9 cellular contexts compared by ENCODE assay signal in the genomic region with DNA sequence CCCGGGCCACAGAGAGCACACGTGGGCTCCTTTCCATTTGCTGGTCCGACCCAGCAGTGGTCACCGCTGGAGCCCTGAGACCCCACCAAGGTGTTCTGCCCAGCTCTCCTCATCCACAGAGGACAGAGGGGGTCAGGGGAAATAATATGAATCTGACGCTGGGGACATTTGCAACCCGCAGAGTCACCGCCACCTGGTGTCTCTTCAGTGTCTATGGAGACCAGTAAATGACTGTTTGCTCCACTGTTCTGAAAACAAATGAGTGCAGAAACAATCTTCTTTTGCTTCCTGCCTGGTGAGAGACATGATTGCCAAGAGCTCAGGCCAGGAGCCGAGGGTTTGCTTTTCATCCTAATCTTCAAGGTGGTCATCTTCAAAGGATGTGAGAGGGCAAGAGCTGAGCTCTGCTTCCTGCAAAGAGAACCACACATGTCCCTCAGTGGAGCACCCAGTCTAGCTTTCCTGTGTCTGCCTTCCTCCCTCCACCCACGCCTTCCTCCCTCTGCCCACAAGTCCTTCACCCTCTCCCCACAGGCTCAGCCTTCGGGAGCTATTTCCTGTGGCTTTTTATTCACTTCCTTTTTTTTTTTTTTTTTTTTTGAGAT. TPM values are rescaled to one million over a fixed set of nuclear protein-coding genes. Genes with fewer than 3 reads are reported as not detected.
A peak's percentile ranks its signal among the peaks of the same experiment; 100 is the strongest.
DNase-seq lines count a peak whose midpoint lies in the region; ATAC-seq and TF ChIP-seq lines count a peak whose summit lies in the region.
"Had no signal": no experiment of that assay in that cellular context is flagged by ENCODE, and none has a peak within 500 bp of the region (broad histone marks: within the 10 kb centered on the region; RNA-seq: fewer than 3 reads in every experiment).

No MANE protein-coding gene starts in this region.

- H3K4me3 ChIP-seq in HEK293 (ENCODE audit: low read depth, low read length) (no peak overlapping the region), adipocyte (ENCODE audit: low read length) (no peak overlapping the region)
- H3K4me3 ChIP-seq in naive thymus-derived CD4-positive, alpha-beta T cell (ENCODE audit: low read length), result no peak overlapping the region
- H3K4me3 ChIP-seq: tibial artery had no signal

- H3K9me3 Mint-ChIP-seq in CD4-positive, alpha-beta T cell, result no peaks in the 10 kb centered on the region
- peaks cover 0 to 17% (median 3%) of the 10 kb centered on the region in 11 donors for H3K9me3 Mint-ChIP-seq in naive thymus-derived CD4-positive, alpha-beta T cell

- H3K4me1 Mint-ChIP-seq in CD4-positive, alpha-beta T cell (ENCODE audit: low read depth), result peaks cover 38% of the 10 kb centered on the region
- H3K4me1 Mint-ChIP-seq in naive thymus-derived CD4-positive, alpha-beta T cell, result peaks cover 12 to 54% (median 38%) of the 10 kb centered on the region in 7 donors

- no peak overlapping the region for H3K27ac ChIP-seq in CD4-positive, alpha-beta T cell (ENCODE audit: low read depth, low read length)
- H3K27ac ChIP-seq in HEK293 (ENCODE audit: extremely low read depth, low read depth, low read length), result no peak overlapping the region
- peak overlapping the region; percentile 39 for H3K27ac ChIP-seq in naive thymus-derived CD4-positive, alpha-beta T cell (ENCODE audit: low read depth, low read length)
- H3K27ac ChIP-seq: tibial artery had no signal

- H3K36me3 Mint-ChIP-seq in CD4-positive, alpha-beta T cell (ENCODE audit: low read depth), result no peaks in the 10 kb centered on the region
- peaks cover 0 to 9% (median 0%) of the 10 kb centered on the region in 5 donors for H3K36me3 Mint-ChIP-seq in naive thymus-derived CD4-positive, alpha-beta T cell

- peak in 4 of 10 experiments; percentile 6 to 36 (median 16) for DNase-seq in CD4-positive, alpha-beta T cell
- DNase-seq in SHP77 (lab: John Stamatoyannopoulos, UW) (peak; percentile 69 to 81), adipocyte (ENCODE audit: low read depth) (peak; percentile 14), left lobe of liver (ENCODE audit: low spot score) (no peak), COLO829 (ENCODE audit: low spot score) (no peak), HPDE6-E6E7 (ENCODE audit: extremely low spot score) (no peak)
- peak in 5 of 9 donors; percentile 14 to 77 (median 25) for DNase-seq in naive thymus-derived CD4-positive, alpha-beta T cell

- H3K4me3 Mint-ChIP-seq in CD4-positive, alpha-beta T cell, result peak overlapping the region; percentile 9
- H3K4me3 Mint-ChIP-seq in naive thymus-derived CD4-positive, alpha-beta T cell, result peak overlapping the region; percentile 29 to 83 (median 62)

- ATAC-seq in CD4-positive, alpha-beta T cell (ENCODE audit: poor library complexity), result no peak
- ATAC-seq in naive thymus-derived CD4-positive, alpha-beta T cell, result no peak
- ATAC-seq in left lobe of liver, result no peak

- no peak overlapping the region for H3K9ac ChIP-seq in adipocyte (ENCODE audit: low read length)

- peak overlapping the region; percentile 81 for H3K27ac Mint-ChIP-seq in CD4-positive, alpha-beta T cell
- peak overlapping the region; percentile 63 to 96 (median 87) for H3K27ac Mint-ChIP-seq in naive thymus-derived CD4-positive, alpha-beta T cell

- H3K27me3 ChIP-seq in CD4-positive, alpha-beta T cell (ENCODE audit: control insufficient read depth, insufficient read depth, low read length), result no peaks in the 10 kb centered on the region
- H3K27me3 ChIP-seq in adipocyte (replicated peaks; ENCODE audit: control insufficient read depth, insufficient read depth, low read length), result peaks cover 14% of the 10 kb centered on the region
- H3K27me3 ChIP-seq in naive thymus-derived CD4-positive, alpha-beta T cell (ENCODE audit: control insufficient read depth in 2 of 2, insufficient read depth in 2 of 2, low read length in 2 of 2), result no peaks in the 10 kb centered on the region

- H3K4me1 ChIP-seq in HEK293 (ENCODE audit: control insufficient read depth, insufficient read depth, low read length) (no peaks in the 10 kb centered on the region), adipocyte (ENCODE audit: control insufficient read depth, insufficient read depth, low read length) (peaks cover 10% of the 10 kb centered on the region)
- peaks cover 17 to 33% of the 10 kb centered on the region in 2 donors for H3K4me1 ChIP-seq in naive thymus-derived CD4-positive, alpha-beta T cell (ENCODE audit: control insufficient read depth in 2 of 2, insufficient read depth in 2 of 2, low read length in 2 of 2)

- intact Hi-C loops in CD4-positive, alpha-beta T cell (cut with DNase I, micrococcal nuclease), result no loop called here
- intact Hi-C loops in naive thymus-derived CD4-positive, alpha-beta T cell (cut with micrococcal nuclease), result no loop called here

- no peaks in the 10 kb centered on the region for H3K36me3 ChIP-seq in HEK293 (ENCODE audit: control insufficient read depth in 2 of 2, insufficient read depth in 1 of 2, low read length in 2 of 2)
- no peaks in the 10 kb centered on the region for H3K36me3 ChIP-seq in adipocyte (ENCODE audit: control insufficient read depth, insufficient read depth, low read length, severe bottlenecking)
- no peaks in the 10 kb centered on the region for H3K36me3 ChIP-seq in naive thymus-derived CD4-positive, alpha-beta T cell (ENCODE audit: control insufficient read depth in 2 of 3, insufficient read depth in 3 of 3, low read length in 3 of 3)
- H3K36me3 ChIP-seq: tibial artery had no signal

- CTCF ChIA-PET in CD4-positive, alpha-beta T cell (lab: Charles Lee), result interaction anchor here (0.7 to 4.2 kb wide), 7 partner anchors 15 to 134 kb away, joined by 4 to 127 read pairs (median 26); partner anchors contain the start of genes KLHDC4 and SLC7A5
- CTCF ChIA-PET in HEK293 (lab: Yijun Ruan, JAX), result interaction anchor here (0.7 to 5.2 kb wide), 10 partner anchors 11 to 160 kb away, joined by 3 to 173 read pairs (median 14); partner anchors contain the start of gene SLC7A5
- CTCF ChIA-PET in naive thymus-derived CD4-positive, alpha-beta T cell (lab: Charles Lee), result interaction anchor here (0.6 to 4.2 kb wide), 10 partner anchors 11 to 134 kb away, joined by 4 to 138 read pairs (median 20); partner anchors contain the start of genes KLHDC4 and SLC7A5

- H3K9me3 ChIP-seq in CD4-positive, alpha-beta T cell (ENCODE audit: control insufficient read depth, low read length), result no peaks in the 10 kb centered on the region
- H3K9me3 ChIP-seq in HEK293 (ENCODE audit: control insufficient read depth, insufficient read depth, low read depth, low read length) (no peaks in the 10 kb centered on the region), adipocyte (ENCODE audit: control insufficient read depth, low read length) (no peaks in the 10 kb centered on the region)
- no peaks in the 10 kb centered on the region for H3K9me3 ChIP-seq in naive thymus-derived CD4-positive, alpha-beta T cell (ENCODE audit: control insufficient read depth in 2 of 3, low read length in 3 of 3)
- H3K9me3 ChIP-seq: tibial artery had no signal

- no peaks in the 10 kb centered on the region for H3K27me3 Mint-ChIP-seq in CD4-positive, alpha-beta T cell
- no peaks in the 10 kb centered on the region for H3K27me3 Mint-ChIP-seq in naive thymus-derived CD4-positive, alpha-beta T cell

- TF ChIP-seq CTCF in CD4-positive, alpha-beta T cell (IDR thresholded peaks at IDR 0.05), result no peak
- TF ChIP-seq CTCF in HEK293 (tag by site-specific recombination; IDR thresholded peaks at IDR 0.05), result no peak

- POLR2A ChIA-PET in CD4-positive, alpha-beta T cell (lab: Charles Lee), result interaction anchor here (0.7 to 2.2 kb wide), 5 partner anchors 11 to 115 kb away, joined by 4 to 8 read pairs (median 5); partner anchors contain the start of genes KLHDC4 and SLC7A5
- POLR2A ChIA-PET in HEK293 (lab: Yijun Ruan, JAX), result interaction anchor here (0.6 to 3.7 kb wide), 4 partner anchors 25 to 171 kb away, joined by 3 to 55 read pairs (median 4); partner anchors contain the start of genes BANP and SLC7A5
- POLR2A ChIA-PET in naive thymus-derived CD4-positive, alpha-beta T cell (lab: Charles Lee), result interaction anchor here (2.1 to 4.2 kb wide), 4 partner anchors 15 to 89 kb away, joined by 6 to 52 read pairs (median 19); partner anchors contain the start of genes KLHDC4 and SLC7A5

TF ChIP-seq in HEK293, 187 proteins besides CTCF, POLR2A, EP300 and RAD21 (continues in another document):
- TF ChIP-seq PRDM6 (tag by site-specific recombination; IDR thresholded peaks at IDR 0.05) (no peak), TRIM28 (IDR thresholded peaks at IDR 0.05; ENCODE audit: borderline replicate concordance, low read length) (no peak)

RNA-seq across cellular contexts. Expression of gene KLHDC4, which starts 14.7 kb away (rescaled TPM):
- total RNA-seq in CD4-positive, alpha-beta T cell, result 10 to 100 TPM; 41.4 to 43.0 TPM
- 100 to 1,000 TPM in 2 of 5 experiments, 10 to 100 TPM in 3; 82.9 to 110 (median 85.3) TPM for total RNA-seq in naive thymus-derived CD4-positive, alpha-beta T cell
- polyA plus RNA-seq in naive thymus-derived CD4-positive, alpha-beta T cell, result 10 to 100 TPM; 20.0 to 29.6 TPM
- total RNA-seq in left lobe of liver, result 17.2 TPM

Comparison
In these comparisons a context has a peak if more than half of its experiments do, and no peak if none do; other contexts are left out.
1. DNase-seq: peak in SHP77 (2 of 2), adipocyte (single experiment) and naive thymus-derived CD4-positive, alpha-beta T cell (5 of 9); none in left lobe of liver (single experiment), COLO829 (single experiment) and HPDE6-E6E7 (single experiment).